Comparison of ENCODE assay signal across 22 cellular contexts in the genomic region with DNA sequence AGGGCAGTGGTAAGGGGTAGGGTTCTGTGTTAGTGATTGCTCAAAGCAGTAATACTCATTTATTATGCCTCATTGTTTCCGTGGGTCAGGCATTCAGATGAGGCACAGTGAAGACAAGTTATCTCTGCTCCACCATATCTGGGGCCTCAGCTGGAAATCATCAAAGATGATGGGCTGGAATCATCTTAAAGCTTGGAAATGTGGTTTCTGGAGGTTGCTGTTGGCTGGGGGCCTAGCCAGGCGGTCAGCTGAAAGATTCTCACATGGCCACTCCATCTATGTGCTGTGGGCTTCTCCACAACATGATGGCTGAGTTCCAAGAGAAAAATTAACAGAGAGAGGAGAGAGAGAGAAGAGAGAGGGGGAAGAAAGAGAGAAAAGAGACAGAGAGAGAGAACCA.
"Had no signal": no experiment of that assay in that cellular context is flagged by ENCODE, and none has a peak within 500 bp of the region (broad histone marks: within the 10 kb centered on the region; RNA-seq: fewer than 3 reads in every experiment).

No MANE protein-coding gene starts in this region.

- H3K36me3 ChIP-seq: gastroesophageal sphincter, sigmoid colon, thoracic aorta, upper lobe of left lung, uterus had no signal

- H3K9me3 ChIP-seq: gastroesophageal sphincter, sigmoid colon, thoracic aorta, upper lobe of left lung, uterus had no signal

- H3K27me3 Mint-ChIP-seq: stimulated activated naive B cell treated with anti-CD40 and anti-IgM and Interleukin-4, amounts not matched to agents 10 μg/mL and 1 μg/mL and 100 μg/mL, for 72 hours; stimulated activated naive CD8-positive, alpha-beta T cell treated with anti-CD3 and anti-CD28 coated beads, Interleukin-15, amount 100 ng/mL, for 72 hours had no signal

- H3K27ac Mint-ChIP-seq: naive B cell; stimulated activated naive B cell treated with anti-CD40 and anti-IgM and Interleukin-4, amounts not matched to agents 10 μg/mL and 1 μg/mL and 100 μg/mL, for 72 hours; stimulated activated naive CD8-positive, alpha-beta T cell treated with anti-CD3 and anti-CD28 coated beads, Interleukin-15, amount 100 ng/mL, for 72 hours had no signal

- H3K4me1 ChIP-seq: gastroesophageal sphincter, sigmoid colon, upper lobe of left lung, uterus had no signal

- DNase-seq: cortex of kidney; dorsolateral prefrontal cortex; effector CD8-positive, alpha-beta T cell; foreskin fibroblast; glutamatergic neuron; islet precursor cell; left ventricle myocardium superior; mesenchymal stem cell; naive B cell; posterior cingulate gyrus; sigmoid colon; stimulated activated CD4-positive, alpha-beta T cell treated with anti-CD3 and anti-CD28 coated beads, Interleukin-2, amount 100 ng/mL, for 24 hours; stimulated activated CD4-positive, alpha-beta T cell treated with anti-CD3 and anti-CD28 coated beads, Interleukin-4, amount 100 ng/mL, for 4 hours; stimulated activated naive B cell treated with anti-CD40 and anti-IgM and Interleukin-4, amounts not matched to agents 10 μg/mL and 1 μg/mL and 100 μg/mL, for 72 hours; stimulated activated naive CD8-positive, alpha-beta T cell treated with anti-CD3 and anti-CD28 coated beads, Interleukin-15, amount 100 ng/mL, for 72 hours; substantia nigra; upper lobe of left lung; uterus had no signal

- H3K27ac ChIP-seq: dorsolateral prefrontal cortex, gastroesophageal sphincter, sigmoid colon, skin epidermis, thoracic aorta, upper lobe of left lung, uterus had no signal

- H3K4me3 ChIP-seq: dorsolateral prefrontal cortex, gastroesophageal sphincter, lung, sigmoid colon, skin epidermis, thoracic aorta, upper lobe of left lung, uterus had no signal

- ATAC-seq: gastroesophageal sphincter; left ventricle myocardium superior; stimulated activated naive B cell treated with anti-CD40 and anti-IgM and Interleukin-4, amounts not matched to agents 10 μg/mL and 1 μg/mL and 100 μg/mL, for 72 hours; stimulated activated naive CD8-positive, alpha-beta T cell treated with anti-CD3 and anti-CD28 coated beads, Interleukin-15, amount 100 ng/mL, for 72 hours had no signal

- H3K4me3 Mint-ChIP-seq: naive B cell; stimulated activated naive B cell treated with anti-CD40 and anti-IgM and Interleukin-4, amounts not matched to agents 10 μg/mL and 1 μg/mL and 100 μg/mL, for 72 hours; stimulated activated naive CD8-positive, alpha-beta T cell treated with anti-CD3 and anti-CD28 coated beads, Interleukin-15, amount 100 ng/mL, for 72 hours had no signal

- H3K4me1 Mint-ChIP-seq: naive B cell; stimulated activated naive B cell treated with anti-CD40 and anti-IgM and Interleukin-4, amounts not matched to agents 10 μg/mL and 1 μg/mL and 100 μg/mL, for 72 hours; stimulated activated naive CD8-positive, alpha-beta T cell treated with anti-CD3 and anti-CD28 coated beads, Interleukin-15, amount 100 ng/mL, for 72 hours had no signal

- H3K9me3 Mint-ChIP-seq: stimulated activated naive B cell treated with anti-CD40 and anti-IgM and Interleukin-4, amounts not matched to agents 10 μg/mL and 1 μg/mL and 100 μg/mL, for 72 hours had no signal

- H3K36me3 Mint-ChIP-seq: naive B cell; stimulated activated naive B cell treated with anti-CD40 and anti-IgM and Interleukin-4, amounts not matched to agents 10 μg/mL and 1 μg/mL and 100 μg/mL, for 72 hours had no signal

- H3K27me3 ChIP-seq: dorsolateral prefrontal cortex, sigmoid colon, upper lobe of left lung, uterus had no signal
